ENCODE assay signal across 8 cellular contexts in genomic region chr5:157858527-157859226, GRCh38. TPM values are rescaled to one million over a fixed set of nuclear protein-coding genes. Genes with fewer than 3 reads are reported as not detected.
DNase-seq lines count a peak whose midpoint lies in the region; ATAC-seq and TF ChIP-seq lines count a peak whose summit lies in the region.

Gene CLINT1, minus strand, starts transcription at chr5:157859145. Its CDS starts 175 bp downstream, at chr5:157858970.

- dilution Hi-C loops in IMR-90 (cut with HindIII; ENCODE audit: low sequenced_read_pairs, unreplicated experiment): no loop called here

- peak within 1 kb of the TSS; percentile 76 for H3K4me3 Mint-ChIP-seq in Calu3 (ENCODE audit: low read depth, unreplicated experiment)

- H3K14ac ChIP-seq in IMR-90 (replicated peaks; ENCODE audit: low read depth, low read length): peak within 1 kb of the TSS; percentile 93

- peak within 1 kb of the TSS; percentile 71 for H3K27ac Mint-ChIP-seq in Calu3 (ENCODE audit: unreplicated experiment)

- peak within 1 kb of the TSS; percentile 97 for H3K9ac ChIP-seq in IMR-90 (ENCODE audit: low read depth, low read length)

- in situ Hi-C loops in IMR-90 (cut with MboI; ENCODE audit: low sequenced_read_pairs): no loop called here

- no peaks in the 10 kb centered on the region for H3K4me1 ChIP-seq in IMR-90 (ENCODE audit: control insufficient read depth, insufficient read depth, low read length)
- peaks cover 17% of the 10 kb centered on the region for H3K4me1 ChIP-seq in PC-9 (replicated peaks; ENCODE audit: insufficient read depth)
- H3K4me1 ChIP-seq in mucosa of descending colon (ENCODE audit: low read depth): peaks cover 13% of the 10 kb centered on the region

- H4K5ac ChIP-seq in IMR-90 (ENCODE audit: low read depth, low read length): peak within 1 kb of the TSS; percentile 84

- peak within 1 kb of the TSS; percentile 76; the same call in 1 of the 2 replicates for H3K18ac ChIP-seq in IMR-90 (ENCODE audit: low read depth, low read length)

- H4K20me1 ChIP-seq in IMR-90 (ENCODE audit: insufficient read depth, low read length) (peaks cover 41% of the 10 kb centered on the region), PC-9 (ENCODE audit: insufficient read depth) (peaks cover 48% of the 10 kb centered on the region)

- H3K27me3 Mint-ChIP-seq in Calu3 (ENCODE audit: unreplicated experiment): no peaks in the 10 kb centered on the region

- H3K36me3 Mint-ChIP-seq in Calu3 (ENCODE audit: insufficient read depth, unreplicated experiment): peaks cover 44% of the 10 kb centered on the region

- peak within 1 kb of the TSS; percentile 68 for H3K56ac ChIP-seq in IMR-90 (ENCODE audit: extremely low read depth, insufficient read depth, low read length)

- no peak within 1 kb of the TSS; the same call in 1 of the 2 replicates for H2BK20ac ChIP-seq in IMR-90 (ENCODE audit: low read depth, low read length)

- H3K9me3 ChIP-seq in IMR-90 (ENCODE audit: control insufficient read depth, insufficient read depth, low read length): no peaks in the 10 kb centered on the region
- H3K9me3 ChIP-seq in PC-9 (ENCODE audit: insufficient read depth, low read depth): no peaks in the 10 kb centered on the region
- no peaks in the 10 kb centered on the region for H3K9me3 ChIP-seq in mucosa of descending colon

- BruUV-seq in Calu3 (replicated peaks; lab: Mats Ljungman, UMichigan) (no TSS peak), IMR-90 (replicated peaks; lab: Mats Ljungman, UMichigan) (no TSS peak), PC-9 (replicated peaks; lab: Mats Ljungman, UMichigan) (no TSS peak)

- H3K23ac ChIP-seq in IMR-90 (ENCODE audit: low read depth, low read length): peak within 1 kb of the TSS; percentile 95

- peak within 1 kb of the TSS; percentile 95 for H3K4me2 ChIP-seq in IMR-90 (ENCODE audit: low read depth, low read length)
- H3K4me2 ChIP-seq in PC-9: peak within 1 kb of the TSS; percentile 97

- CTCF ChIA-PET in Calu3 (lab: Charles Lee) (interaction anchor here (0.6 to 1.4 kb wide), 5 partner anchors 30 to 1132 kb away, joined by 3 to 5 read pairs (median 4); no protein-coding TSS in a partner anchor), IMR-90 (lab: Yijun Ruan, JAX) (interaction anchor here (0.5 to 0.9 kb wide), 3 partner anchors 65 to 494 kb away, joined by 3 to 5 read pairs (median 3); no protein-coding TSS in a partner anchor), PC-9 (lab: Charles Lee) (interaction anchor here (0.6 to 1.1 kb wide), 2 partner anchors 28 to 91 kb away, joined by 5 to 7 read pairs; no protein-coding TSS in a partner anchor)

- peak within 1 kb of the TSS; percentile 89; the same call in 1 of the 2 replicates for H4K91ac ChIP-seq in IMR-90 (ENCODE audit: insufficient read depth, low read depth, low read length)

- H2AK5ac ChIP-seq in IMR-90 (ENCODE audit: low read depth, low read length): peak within 1 kb of the TSS; percentile 80

- peak within 1 kb of the TSS; percentile 97 for H3K4ac ChIP-seq in IMR-90 (ENCODE audit: low read depth, low read length)

- POLR2A ChIA-PET in IMR-90 (lab: Charles Lee; ENCODE audit: unreplicated experiment): no interaction called here
- POLR2A ChIA-PET in PC-9 (lab: Charles Lee; ENCODE audit: unreplicated experiment): no interaction called here

- intact Hi-C loops in Calu3 (cut with micrococcal nuclease; ENCODE audit: unreplicated experiment) (no loop called here), IMR-90 (cut with micrococcal nuclease) (loop anchor here (2.0 kb wide), 2 partner anchors 36 to 90 kb away; no protein-coding TSS in a partner anchor), PC-9 (cut with micrococcal nuclease; ENCODE audit: unreplicated experiment) (loop anchor here (2.0 kb wide), 2 partner anchors 60 to 90 kb away; no protein-coding TSS in a partner anchor), mucosa of descending colon (cut with DNase I, micrococcal nuclease) (no loop called here)

- H3K4me1 Mint-ChIP-seq in Calu3 (ENCODE audit: low read depth, unreplicated experiment): peaks cover 39% of the 10 kb centered on the region

- DNase-seq in Calu3: peak; percentile 94
- DNase-seq in IMR-90: peak; percentile 83
- DNase-seq in PC-9: peak; percentile 74 to 88
- peak; percentile 90 for DNase-seq in activated T-cell treated with anti-CD3 and anti-CD28 coated beads, Interleukin-2, amount 50 U/mL, for 1 hour
- peak; percentile 53 for DNase-seq in epithelial cell of prostate (ENCODE audit: low read depth, low spot score)
- peak; percentile 95 for DNase-seq in mucosa of descending colon
- peak; percentile 85 for DNase-seq in stimulated activated CD8-positive, alpha-beta memory T cell treated with anti-CD3 and anti-CD28 coated beads, Interleukin-4, amount 100 ng/mL, for 24 hours (ENCODE audit: low read depth)

- no CpG with 5 or more reads among the region's 59 CpGs for WGBS in IMR-90 (ENCODE audit: extremely low coverage in 2 of 2, insufficient read length in 1 of 2), 2 experiments

- peak within 1 kb of the TSS; percentile 98 for H3K4me3 ChIP-seq in IMR-90 (ENCODE audit: insufficient read depth, low read depth, low read length)
- H3K4me3 ChIP-seq in PC-9: peak within 1 kb of the TSS; percentile 95
- peak within 1 kb of the TSS; percentile 83 for H3K4me3 ChIP-seq in mucosa of descending colon

- peaks cover 53% of the 10 kb centered on the region for H3K79me2 ChIP-seq in PC-9 (ENCODE audit: low read depth)

- peak within 1 kb of the TSS; percentile 49; the same call in 1 of the 2 replicates for H2BK120ac ChIP-seq in IMR-90 (ENCODE audit: low read depth, low read length)

- H2AK9ac ChIP-seq in IMR-90 (replicated peaks; ENCODE audit: low read depth, low read length, poor library complexity): peak within 1 kb of the TSS; percentile 99

- H3K9me1 ChIP-seq in IMR-90 (ENCODE audit: insufficient read depth, low read length): 0 out of 2 replicates have a peak, but pooled peaks cover 2% of the 10 kb centered on the region

- H3K27me3 ChIP-seq in IMR-90 (ENCODE audit: control insufficient read depth, insufficient read depth, low read length) (no peaks in the 10 kb centered on the region), PC-9 (ENCODE audit: insufficient read depth, low read depth) (no peaks in the 10 kb centered on the region)

- H3K9me2 ChIP-seq in PC-9 (ENCODE audit: insufficient read depth): peaks cover 3% of the 10 kb centered on the region; the same call in 1 of the 2 replicates

- H3K79me1 ChIP-seq in IMR-90 (ENCODE audit: low read depth in 1 of 2, low read length in 2 of 2): peaks cover 0 to 19% of the 10 kb centered on the region in 2 experiments; a peak in 1 of 4 replicates

- H4K8ac ChIP-seq in IMR-90 (ENCODE audit: low read depth in 2 of 2, low read length in 2 of 2): peak within 1 kb of the TSS; percentile 74 to 94

- H2AFZ ChIP-seq in IMR-90 (replicated peaks; ENCODE audit: low read length, poor library complexity) (peak within 1 kb of the TSS; percentile 98), PC-9 (peak within 1 kb of the TSS; percentile 93)

- H3K27ac ChIP-seq in IMR-90 (ENCODE audit: insufficient read depth, low read length) (peak within 1 kb of the TSS; percentile 98), PC-9 (peak within 1 kb of the TSS; percentile 64), epithelial cell of prostate (peak within 1 kb of the TSS; percentile 70)

- no peaks in the 10 kb centered on the region for H3F3A ChIP-seq in PC-9 (ENCODE audit: insufficient read depth, low read depth)

- no peaks in the 10 kb centered on the region for H3K36me3 ChIP-seq in IMR-90 (ENCODE audit: control insufficient read depth, insufficient read depth, low read length)
- H3K36me3 ChIP-seq in PC-9 (ENCODE audit: low read depth): 0 out of 2 replicates have a peak, but pooled peaks cover 3% of the 10 kb centered on the region
- H3K36me3 ChIP-seq in mucosa of descending colon (ENCODE audit: low read depth): no peaks in the 10 kb centered on the region

- no peak within 1 kb of the TSS for H2BK15ac ChIP-seq in IMR-90 (ENCODE audit: low read depth, low read length)

- peak; percentile 37 for ATAC-seq in GM21447 (IDR thresholded peaks at IDR 0.05; ENCODE audit: unreplicated experiment)
- peak; percentile 96 for ATAC-seq in IMR-90 (ENCODE audit: low read depth)
- peak; percentile 95 for ATAC-seq in mucosa of descending colon

- peak; percentile 82 for TF ChIP-seq POLR2A in IMR-90 (IDR thresholded peaks at IDR 0.05; ENCODE audit: low read depth, low read length)

- peaks cover 2% of the 10 kb centered on the region for H3K9me3 Mint-ChIP-seq in Calu3 (ENCODE audit: low read depth, unreplicated experiment)

- H2BK5ac ChIP-seq in IMR-90 (ENCODE audit: low read depth, low read length, poor library complexity, severe bottlenecking): peak within 1 kb of the TSS; percentile 92

- TF ChIP-seq CTCF in Calu3 (IDR thresholded peaks at IDR 0.05; ENCODE audit: unreplicated experiment) (no peak), IMR-90 (conservative IDR thresholded peaks at IDR 0.05; ENCODE audit: low read depth, low read length) (no peak), PC-9 (conservative IDR thresholded peaks at IDR 0.05) (no peak), mucosa of descending colon (IDR thresholded peaks at IDR 0.05) (no peak)

- no peak for TF ChIP-seq RAD21 in IMR-90 (IDR thresholded peaks at IDR 0.05; ENCODE audit: low read length)

TF ChIP-seq in IMR-90, 13 proteins besides CTCF, POLR2A, EP300 and RAD21 (continues in another document):
- TF ChIP-seq CEBPB (IDR thresholded peaks at IDR 0.05; ENCODE audit: low read depth, low read length) (no peak), MAFK (IDR thresholded peaks at IDR 0.05; ENCODE audit: low read depth, low read length) (no peak), NFE2L2 (IDR thresholded peaks at IDR 0.05; ENCODE audit: low read depth, low read length) (no peak), MAZ (IDR thresholded peaks at IDR 0.05; ENCODE audit: borderline replicate concordance, low read depth, low read length) (peak; percentile 42; the same call in 1 of the 2 replicates), ELK1 (IDR thresholded peaks at IDR 0.05; ENCODE audit: borderline replicate concordance, low read depth, low read length) (no peak)

RNA-seq across cellular contexts. Expression of gene CLINT1, which starts in this region (rescaled TPM):
- total RNA-seq in Calu3 (2022) (214 and 233 TPM in 2 replicates), IMR-90 (2012; rRNA removed) (124 and 146 TPM in 2 replicates), PC-9 (2021) (79.7 and 95.8 TPM in 2 replicates), mucosa of descending colon (100 to 1,000 TPM in 2 of 3 donors, 10 to 100 TPM in 1; 90.8 to 131 (median 127) TPM)
- polyA plus RNA-seq in IMR-90 (2012; rRNA removed): 110 and 144 TPM in 2 replicates
- 71.6 and 72.6 TPM in 2 replicates for polyA plus RNA-seq in IMR-90 (2012; cell fraction: cytosol; rRNA removed)
- 135 and 230 TPM in 2 replicates for polyA plus RNA-seq in IMR-90 (2012; cell fraction: nucleus; rRNA removed; ENCODE audit: low replicate concordance)

Comparison
In these comparisons a context has a peak if more than half of its experiments do, and no peak if none do; other contexts are left out.
1. Peak in every context shown above with its lines: DNase-seq, ATAC-seq, H3K4me3 ChIP-seq and H3K27ac ChIP-seq.
2. ATAC-seq: peak in every context shown above with its lines; median percentile 96 in IMR-90; 95 in mucosa of descending colon; 37 in GM21447.
3. intact Hi-C loops: an anchor here in IMR-90 (2.0 kb wide) and PC-9 (2.0 kb wide); none called in Calu3 and mucosa of descending colon.